17 cellular contexts compared by ENCODE assay signal in genomic region chr2:22253171-22253570, GRCh38.
A peak's percentile ranks its signal among the peaks of the same experiment; 100 is the strongest.
DNase-seq lines count a peak whose midpoint lies in the region; ATAC-seq, FAIRE-seq and TF ChIP-seq lines count a peak whose summit lies in the region.
"Had no signal": no experiment of that assay in that cellular context is flagged by ENCODE, and none has a peak within 500 bp of the region (broad histone marks: within the 10 kb centered on the region; RNA-seq: fewer than 3 reads in every experiment).

No MANE protein-coding gene starts in this region.

- POLR2A ChIA-PET in WTC11 (lab: Charles Lee) (no interaction called here), HepG2 (lab: Yijun Ruan, JAX) (no interaction called here)

- H3K4me2 ChIP-seq in H9 (ENCODE audit: insufficient read depth, insufficient read length, low read length), result no peak overlapping the region
- H3K4me2 ChIP-seq in HepG2 (ENCODE audit: low read depth, low read length), result no peak overlapping the region
- H3K4me2 ChIP-seq: BLaER1 treated with 17β-estradiol and CSF1 and Interleukin-3, amounts not matched to agents 10 nM and 100 nM had no signal

- CTCF ChIA-PET in WTC11 (lab: Charles Lee) (no interaction called here), HepG2 (lab: Yijun Ruan, JAX; ENCODE audit: low intra/inter-chr PET ratio, low total read pairs) (no interaction called here)

- H3K4me1 Mint-ChIP-seq in H9 (peaks cover 7 to 27% of the 10 kb centered on the region in 2 experiments), WTC11 (peaks cover 36% of the 10 kb centered on the region)

- H3K27ac ChIP-seq in H9 (ENCODE audit: insufficient read length, low read depth, low read length), result no peak overlapping the region
- H3K27ac ChIP-seq in HepG2 (ENCODE audit: extremely low read length, insufficient read depth, low read length), result no peak overlapping the region
- H3K27ac ChIP-seq: BLaER1 treated with 17β-estradiol and CSF1 and Interleukin-3, amounts not matched to agents 10 nM and 100 nM had no signal

- H3K79me2 ChIP-seq in H9 (ENCODE audit: insufficient read depth, low read length) (no peaks in the 10 kb centered on the region), HepG2 (ENCODE audit: insufficient read depth, low read length) (no peaks in the 10 kb centered on the region)

- H4K8ac ChIP-seq in H9 (replicated peaks; ENCODE audit: insufficient read length, low read depth, low read length), result no peak overlapping the region

- no peak for TF ChIP-seq RAD21 in HepG2 (CRISPR knock-in tag; IDR thresholded peaks at IDR 0.05)

- no peak overlapping the region for H3K14ac ChIP-seq in H9 (ENCODE audit: insufficient read depth, low read length)

- H4K91ac ChIP-seq in H9 (ENCODE audit: insufficient read length, low read depth, low read length), result no peak overlapping the region

- H3K4me1 ChIP-seq in H9 (ENCODE audit: insufficient read depth, low read length) (peaks cover 4% of the 10 kb centered on the region; the same call in 1 of the 2 replicates), HepG2 (ENCODE audit: insufficient read depth, low read length) (no peaks in the 10 kb centered on the region)
- H3K4me1 ChIP-seq: BLaER1 treated with 17β-estradiol and CSF1 and Interleukin-3, amounts not matched to agents 10 nM and 100 nM; HAP-1 had no signal

- H3K79me1 ChIP-seq in H9 (ENCODE audit: insufficient read depth, low read depth, low read length, poor library complexity, severe bottlenecking), result no peaks in the 10 kb centered on the region

- no peaks in the 10 kb centered on the region for H3K36me3 ChIP-seq in HepG2 (replicated peaks in 1 of 2; ENCODE audit: control insufficient read depth in 1 of 2, insufficient read depth in 2 of 2, low read length in 2 of 2)
- H3K36me3 ChIP-seq: BLaER1 treated with 17β-estradiol and CSF1 and Interleukin-3, amounts not matched to agents 10 nM and 100 nM; HAP-1 had no signal

- no peaks in the 10 kb centered on the region for H4K20me1 ChIP-seq in H9 (ENCODE audit: control insufficient read depth, insufficient read depth, insufficient read length)
- H4K20me1 ChIP-seq in HepG2 (ENCODE audit: insufficient read depth, low read length), result no peaks in the 10 kb centered on the region
- H4K20me1 ChIP-seq: BLaER1 treated with 17β-estradiol and CSF1 and Interleukin-3, amounts not matched to agents 10 nM and 100 nM had no signal

- H3K9ac ChIP-seq in H9 (ENCODE audit: extremely low read depth, insufficient read length, low read length) (no peak overlapping the region), HepG2 (ENCODE audit: insufficient read depth, low read depth, low read length) (no peak overlapping the region)
- H3K9ac ChIP-seq: BLaER1 treated with 17β-estradiol and CSF1 and Interleukin-3, amounts not matched to agents 10 nM and 100 nM had no signal

- DNase-seq in DMS53 (lab: John Stamatoyannopoulos, UW) (peak; percentile 35), H9 (peak; percentile 29), WTC11 (ENCODE audit: low spot score) (no peak), iPS DF 19.7 (ENCODE audit: low read depth, low spot score) (peak; percentile 3), left colon (no peak), HuH-7.5 (ENCODE audit: low spot score) (no peak), HepG2 (ENCODE audit: low spot score) (no peak)
- DNase-seq: ACHN; Calu3; CD4-positive, alpha-beta T cell; DMS 273 treated with DMSO at 0.1 percent for 48 hours; DMS79 treated with DMSO at 0.1 percent for 48 hours; EL; GDM1 had no signal

- TF ChIP-seq EP300 in HepG2 (IDR thresholded peaks at IDR 0.05; ENCODE audit: low read depth in 2 of 2, low read length in 2 of 2) (no peak), HepG2 (CRISPR knock-in tag; IDR thresholded peaks at IDR 0.05; ENCODE audit: borderline replicate concordance) (no peak)

- H2AFZ ChIP-seq in H9 (ENCODE audit: low read length) (no peak overlapping the region), HepG2 (ENCODE audit: low read length) (no peak overlapping the region)

- intact Hi-C loops in left colon (cut with DNase I, micrococcal nuclease) (no loop called here), HepG2 (cut with micrococcal nuclease; ENCODE audit: unreplicated experiment) (no loop called here)

- H3K18ac ChIP-seq in H9 (ENCODE audit: insufficient read length, low read depth, low read length), result no peak overlapping the region

- H2BK20ac ChIP-seq in H9 (ENCODE audit: low read depth, low read length, poor library complexity, severe bottlenecking), result no peak overlapping the region

- no peak overlapping the region for H3K23ac ChIP-seq in H9 (ENCODE audit: insufficient read length, low read depth, low read length)

- no peaks in the 10 kb centered on the region for H3K9me3 ChIP-seq in H9 (ENCODE audit: control insufficient read depth, low read depth, low read length)
- peaks cover 71% of the 10 kb centered on the region; the same call in 1 of the 2 replicates for H3K9me3 ChIP-seq in HepG2 (ENCODE audit: low read length)
- H3K9me3 ChIP-seq: HAP-1 had no signal

- no peak overlapping the region for H2BK15ac ChIP-seq in H9 (ENCODE audit: low read depth, low read length)

- TF ChIP-seq CTCF in H9 (conservative IDR thresholded peaks at IDR 0.05) (no peak), WTC11 (IDR thresholded peaks at IDR 0.05) (no peak), HepG2 (CRISPR knock-in tag; IDR thresholded peaks at IDR 0.05) (no peak)

- H3K36me3 Mint-ChIP-seq in H9 (ENCODE audit: insufficient read depth in 1 of 3, low read depth in 3 of 3) (no peaks in the 10 kb centered on the region), WTC11 (no peaks in the 10 kb centered on the region)

- H2BK120ac ChIP-seq in H9 (ENCODE audit: low read depth, low read length, poor library complexity, severe bottlenecking), result no peak overlapping the region

- BruUV-seq in HepG2 (replicated peaks; lab: Mats Ljungman, UMichigan), result no TSS peak

- no peaks in the 10 kb centered on the region for H3K23me2 ChIP-seq in H9 (ENCODE audit: insufficient read length, low read depth, low read length, poor library complexity, severe bottlenecking)

- no peak overlapping the region for H3T11ph ChIP-seq in H9 (ENCODE audit: low read length)

- no peak overlapping the region for H3K4me3 ChIP-seq in HepG2 (replicated peaks in 1 of 3; ENCODE audit: insufficient read depth in 1 of 3, low read depth in 2 of 3, low read length in 3 of 3)
- H3K4me3 ChIP-seq: BLaER1 treated with 17β-estradiol and CSF1 and Interleukin-3, amounts not matched to agents 10 nM and 100 nM; HAP-1 had no signal

- H3K27ac Mint-ChIP-seq in H9, result no peak overlapping the region
- H3K27ac Mint-ChIP-seq in WTC11, result no peak overlapping the region
- H3K27ac Mint-ChIP-seq: CD4-positive, alpha-beta T cell had no signal

- H3K56ac ChIP-seq in H9 (ENCODE audit: insufficient read length, low read depth, low read length), result no peak overlapping the region

- H3K27me3 Mint-ChIP-seq in H9 (ENCODE audit: low read depth), result no peaks in the 10 kb centered on the region
- no peaks in the 10 kb centered on the region for H3K27me3 Mint-ChIP-seq in WTC11 (ENCODE audit: low read depth)
- H3K27me3 Mint-ChIP-seq: CD4-positive, alpha-beta T cell had no signal

- H4K5ac ChIP-seq in H9 (ENCODE audit: insufficient read length, low read depth, low read length), result no peak overlapping the region

- ATAC-seq in WTC11, result peak; percentile 67
- ATAC-seq in left colon, result no peak
- no peak for ATAC-seq in GM18868 (IDR thresholded peaks at IDR 0.05; ENCODE audit: unreplicated experiment)
- no peak for ATAC-seq in HepG2

- no peak for FAIRE-seq in HepG2 (lab: Jason Lieb, UNC)

- no peak for TF ChIP-seq POLR2A in HepG2 (IDR thresholded peaks at IDR 0.05; ENCODE audit: insufficient read depth in 1 of 2, low read depth in 2 of 2, low read length in 2 of 2)

- no CpG with 5 or more reads among the region's 2 CpGs for WGBS in H9 (ENCODE audit: extremely low coverage, insufficient read length, low lambda C conversion rate)
- 5% methylated on average over 2 of the region's 2 CpGs for WGBS in HepG2 (ENCODE audit: low lambda C conversion rate)

- H3K9me3 Mint-ChIP-seq in H9 (no peaks in the 10 kb centered on the region), WTC11 (no peaks in the 10 kb centered on the region)

- in situ Hi-C loops in HepG2 (cut with HindIII; ENCODE audit: extremely low pct_ligation_motif_present, low pct_unique_long_range_greater_than_20kb), result no loop called here

- H3K4ac ChIP-seq in H9 (ENCODE audit: low read depth, low read length), result no peak overlapping the region

- H3K27me3 ChIP-seq in H9 (ENCODE audit: insufficient read depth, low read length), result no peaks in the 10 kb centered on the region
- H3K27me3 ChIP-seq in HepG2 (ENCODE audit: control insufficient read depth in 1 of 2, insufficient read depth in 2 of 2, low read length in 2 of 2), result no peaks in the 10 kb centered on the region
- H3K27me3 ChIP-seq: BLaER1 treated with 17β-estradiol and CSF1 and Interleukin-3, amounts not matched to agents 10 nM and 100 nM had no signal

- H2AK5ac ChIP-seq in H9 (ENCODE audit: insufficient read length, low read length), result no peak overlapping the region

- H3K4me3 Mint-ChIP-seq in H9 (no peak overlapping the region), WTC11 (no peak overlapping the region)
- H3K4me3 Mint-ChIP-seq: CD4-positive, alpha-beta T cell had no signal

- H2BK12ac ChIP-seq in H9 (ENCODE audit: insufficient read length, low read depth, low read length), result no peak overlapping the region

- no peak overlapping the region for H2BK5ac ChIP-seq in H9 (ENCODE audit: insufficient read length, low read length)

TF ChIP-seq in WTC11, 78 proteins besides CTCF, POLR2A, EP300 and RAD21 (continues in another document):
- TF ChIP-seq NR1H2 (CRISPR knock-in tag; IDR thresholded peaks at IDR 0.05) (no peak), RORB (CRISPR knock-in tag; IDR thresholded peaks at IDR 0.05) (no peak), TP53 (CRISPR knock-in tag; IDR thresholded peaks at IDR 0.05) (no peak), NFYB (CRISPR knock-in tag; conservative IDR thresholded peaks at IDR 0.05; ENCODE audit: low read depth) (no peak)
- TF ChIP-seq, protein P1, sequence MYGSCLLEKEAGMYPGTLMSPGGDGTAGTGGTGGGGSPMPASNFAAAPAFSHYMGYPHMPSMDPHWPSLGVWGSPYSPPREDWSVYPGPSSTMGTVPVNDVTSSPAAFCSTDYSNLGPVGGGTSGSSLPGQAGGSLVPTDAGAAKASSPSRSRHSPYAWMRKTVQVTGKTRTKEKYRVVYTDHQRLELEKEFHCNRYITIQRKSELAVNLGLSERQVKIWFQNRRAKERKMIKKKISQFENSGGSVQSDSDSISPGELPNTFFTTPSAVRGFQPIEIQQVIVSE (CRISPR knock-in tag; IDR thresholded peaks at IDR 0.05; ENCODE audit: borderline replicate concordance), result no peak

TF ChIP-seq in HepG2, 621 proteins besides CTCF, POLR2A, EP300 and RAD21 (continues in another document):
- TF ChIP-seq, protein P2, sequence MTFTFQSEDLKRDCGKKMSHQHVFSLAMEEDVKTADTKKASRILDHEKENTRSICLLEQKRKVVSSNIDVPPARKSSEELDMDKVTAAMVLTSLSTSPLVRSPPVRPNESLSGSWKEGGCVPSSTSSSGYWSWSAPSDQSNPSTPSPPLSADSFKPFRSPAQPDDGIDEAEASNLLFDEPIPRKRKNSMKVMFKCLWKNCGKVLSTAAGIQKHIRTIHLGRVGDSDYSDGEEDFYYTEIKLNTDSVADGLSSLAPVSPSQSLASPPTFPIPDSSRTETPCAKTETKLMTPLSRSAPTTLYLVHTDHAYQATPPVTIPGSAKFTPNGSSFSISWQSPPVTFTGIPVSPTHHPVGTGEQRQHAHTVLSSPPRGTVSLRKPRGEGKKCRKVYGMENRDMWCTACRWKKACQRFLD (CRISPR knock-in tag; IDR thresholded peaks at IDR 0.05; ENCODE audit: borderline replicate concordance), result no peak

Comparison
In these comparisons a context has a peak if more than half of its experiments do, and no peak if none do; other contexts are left out.
1. DNase-seq: peak in DMS53 (single experiment), H9 (single experiment) and iPS DF 19.7 (single experiment); none in WTC11 (single experiment), left colon (0 of 2), HuH-7.5 (single experiment) and HepG2 (single experiment).